Comparison of ENCODE assay signal across 11 cellular contexts in genomic region chr18:48802543-48803428, GRCh38.
DNase-seq lines count a peak whose midpoint lies in the region; FAIRE-seq and TF ChIP-seq lines count a peak whose summit lies in the region.
"Had no signal": no experiment of that assay in that cellular context is flagged by ENCODE, and none has a peak within 500 bp of the region (broad histone marks: within the 10 kb centered on the region; RNA-seq: fewer than 3 reads in every experiment).

No MANE protein-coding gene starts in this region.

- H3K36me3 Mint-ChIP-seq in T-helper 2 cell treated with Interferon-gamma antibody and Interleukin-4, amounts not matched to agents 5 μg/mL and 100 μg/mL, for 36 hours (ENCODE audit: low read depth): no peaks in the 10 kb centered on the region
- H3K36me3 Mint-ChIP-seq: T-cell had no signal

- TF ChIP-seq CTCF in OCI-LY7 (conservative IDR thresholded peaks at IDR 0.05; ENCODE audit: low read length): no peak

- POLR2A ChIA-PET in OCI-LY7 (lab: Charles Lee): interaction anchor here (1.8 kb wide), 1 partner anchor 7 kb away, joined by 7 read pairs; no protein-coding TSS in a partner anchor

- H3K4me1 Mint-ChIP-seq in T-helper 2 cell treated with Interferon-gamma antibody and Interleukin-4, amounts not matched to agents 5 μg/mL and 100 μg/mL, for 36 hours (ENCODE audit: low read depth): peaks cover 30% of the 10 kb centered on the region

- H2AFZ ChIP-seq in OCI-LY7 (ENCODE audit: low read length): no peak overlapping the region

- no peak overlapping the region for H3K27ac Mint-ChIP-seq in T-helper 2 cell treated with Interferon-gamma antibody and Interleukin-4, amounts not matched to agents 5 μg/mL and 100 μg/mL, for 36 hours
- H3K27ac Mint-ChIP-seq: T-cell had no signal

- no peaks in the 10 kb centered on the region for H3K9me2 ChIP-seq in OCI-LY7 (ENCODE audit: insufficient read depth, low read length)

- H3K4me2 ChIP-seq in OCI-LY7 (ENCODE audit: low read length): no peak overlapping the region

- no peaks in the 10 kb centered on the region for H3K9me3 Mint-ChIP-seq in T-helper 2 cell treated with Interferon-gamma antibody and Interleukin-4, amounts not matched to agents 5 μg/mL and 100 μg/mL, for 36 hours
- H3K9me3 Mint-ChIP-seq: T-cell had no signal

- DNase-seq in DMS53 (lab: John Stamatoyannopoulos, UW) (peak; percentile 45), DMS53 treated with DMSO at 0.1 percent for 48 hours (lab: John Stamatoyannopoulos, UW; ENCODE audit: unreplicated experiment) (no peak), cerebellum (ENCODE audit: low spot score) (peak; percentile 45), myocyte (ENCODE audit: low read depth) (peak; percentile 82), substantia nigra (lab: John Stamatoyannopoulos, UW) (peak in 12 of 49 donors; percentile 20 to 54 (median 37)), OCI-LY7 (ENCODE audit: low spot score) (no peak), urothelium cell line (ENCODE audit: low spot score) (no peak)
- no peak for DNase-seq in T-helper 2 cell treated with Interferon-gamma antibody and Interleukin-4, amounts not matched to agents 5 μg/mL and 100 μg/mL, for 36 hours (ENCODE audit: low spot score)

- H3K4me3 ChIP-seq in OCI-LY7 (ENCODE audit: low read depth, low read length, poor library complexity, severe bottlenecking): no peak overlapping the region
- H3K4me3 ChIP-seq: breast epithelium had no signal

- H3K36me3 ChIP-seq in OCI-LY7 (ENCODE audit: insufficient read depth, low read length): no peaks in the 10 kb centered on the region
- H3K36me3 ChIP-seq: breast epithelium had no signal

- H4K20me1 ChIP-seq in OCI-LY7 (ENCODE audit: insufficient read depth, low read length): no peaks in the 10 kb centered on the region

- BruUV-seq in OCI-LY7 (replicated peaks; lab: Mats Ljungman, UMichigan): no TSS peak

- H3K27ac ChIP-seq in substantia nigra (ENCODE audit: low read depth, low read length, poor library complexity, severe bottlenecking): peak overlapping the region; percentile 61
- no peak overlapping the region for H3K27ac ChIP-seq in OCI-LY7 (ENCODE audit: low read depth, low read length, poor library complexity, severe bottlenecking)
- H3K27ac ChIP-seq: 22Rv1, breast epithelium had no signal

- CTCF ChIA-PET in OCI-LY7 (lab: Charles Lee; ENCODE audit: unreplicated experiment): no interaction called here

- H3K79me2 ChIP-seq in OCI-LY7 (ENCODE audit: insufficient read depth, low read depth, low read length): no peaks in the 10 kb centered on the region

- FAIRE-seq in urothelium cell line (lab: Jason Lieb, UNC): no peak

- no peaks in the 10 kb centered on the region for H3K27me3 Mint-ChIP-seq in T-helper 2 cell treated with Interferon-gamma antibody and Interleukin-4, amounts not matched to agents 5 μg/mL and 100 μg/mL, for 36 hours (ENCODE audit: low read depth)
- H3K27me3 Mint-ChIP-seq: T-cell had no signal

- H3K9me3 ChIP-seq in OCI-LY7 (ENCODE audit: low read length): no peaks in the 10 kb centered on the region
- H3K9me3 ChIP-seq: breast epithelium had no signal

- no peak overlapping the region for H3K4me3 Mint-ChIP-seq in T-helper 2 cell treated with Interferon-gamma antibody and Interleukin-4, amounts not matched to agents 5 μg/mL and 100 μg/mL, for 36 hours
- H3K4me3 Mint-ChIP-seq: T-cell had no signal

- intact Hi-C loops in OCI-LY7 (cut with micrococcal nuclease; ENCODE audit: unreplicated experiment): no loop called here

- H3K4me1 ChIP-seq in OCI-LY7 (ENCODE audit: insufficient read depth, low read length, poor library complexity, severe bottlenecking): peaks cover 31% of the 10 kb centered on the region
- H3K4me1 ChIP-seq: breast epithelium had no signal

Comparison
In these comparisons a context has a peak if more than half of its experiments do, and no peak if none do; other contexts are left out.
1. DNase-seq: peak in DMS53 (single experiment), cerebellum (single experiment) and myocyte (single experiment); none in DMS53 treated with DMSO at 0.1 percent for 48 hours (single experiment), T-helper 2 cell treated with Interferon-gamma antibody and Interleukin-4, amounts not matched to agents 5 μg/mL and 100 μg/mL, for 36 hours (single experiment), OCI-LY7 (single experiment) and urothelium cell line (single experiment).